In the genomic region with DNA sequence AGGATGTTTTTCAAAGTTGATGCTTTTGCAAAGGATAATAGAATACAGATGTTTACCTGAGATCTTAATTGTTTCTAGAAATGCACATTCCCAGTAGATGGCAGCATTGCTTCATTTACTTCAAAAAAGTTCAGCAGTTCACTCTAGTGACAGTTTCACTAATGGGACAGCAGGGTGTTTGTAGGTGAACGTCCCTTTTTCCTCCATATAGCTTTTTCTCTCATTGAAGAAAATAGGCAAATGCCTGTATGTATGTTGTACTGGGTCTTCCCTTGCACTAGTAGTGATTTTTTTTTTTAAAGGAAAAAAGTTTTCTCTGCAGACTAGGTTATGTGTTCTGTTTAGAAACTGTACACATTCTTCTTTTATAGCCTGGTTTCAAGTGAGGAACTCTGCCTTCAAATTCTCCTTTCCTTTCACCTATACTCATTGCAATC, we compare ENCODE assay signal across 7 cellular contexts.
DNase-seq lines count a peak whose midpoint lies in the region; ATAC-seq and TF ChIP-seq lines count a peak whose summit lies in the region.

No MANE protein-coding gene starts in this region.

- intact Hi-C loops in breast epithelium (cut with DNase I; ENCODE audit: low total_unique reads): no loop called here

- no peak overlapping the region for H3K4me3 Mint-ChIP-seq in type B pancreatic cell

- no peaks in the 10 kb centered on the region for H3K4me1 ChIP-seq in breast epithelium

- H3K27me3 Mint-ChIP-seq in type B pancreatic cell: peaks cover 2% of the 10 kb centered on the region

- H3K27ac Mint-ChIP-seq in type B pancreatic cell: no peak overlapping the region

- no peaks in the 10 kb centered on the region for H3K36me3 ChIP-seq in breast epithelium

- no peaks in the 10 kb centered on the region for H3K9me3 ChIP-seq in breast epithelium

- ATAC-seq in GM18868 (IDR thresholded peaks at IDR 0.05; ENCODE audit: unreplicated experiment) (peak; percentile 36), HG03175 (IDR thresholded peaks at IDR 0.05; ENCODE audit: unreplicated experiment) (peak; percentile 45)

- DNase-seq in DMS153 treated with DMSO at 0.1 percent for 48 hours (lab: John Stamatoyannopoulos, UW; ENCODE audit: unreplicated experiment): peak; percentile 37
- peak; percentile 58 for DNase-seq in NCI-H69 (lab: John Stamatoyannopoulos, UW)
- no peak for DNase-seq in breast epithelium (ENCODE audit: low spot score in 2 of 2)
- DNase-seq in left kidney (ENCODE audit: low read depth, low spot score): peak; percentile 85
- DNase-seq in type B pancreatic cell (ENCODE audit: extremely low spot score, unreplicated experiment): no peak

- H3K4me3 ChIP-seq in breast epithelium: no peak overlapping the region

- H3K4me1 Mint-ChIP-seq in type B pancreatic cell (ENCODE audit: unreplicated experiment): peaks cover 7% of the 10 kb centered on the region

- TF ChIP-seq CTCF in breast epithelium (IDR thresholded peaks at IDR 0.05) (peak in 2 of 3 donors; percentile 56 to 69), type B pancreatic cell (conservative IDR thresholded peaks at IDR 0.05) (peak; percentile 90)

- no peak overlapping the region for H3K27ac ChIP-seq in breast epithelium

- no peaks in the 10 kb centered on the region for H3K9me3 Mint-ChIP-seq in type B pancreatic cell

- H3K36me3 Mint-ChIP-seq in type B pancreatic cell: no peaks in the 10 kb centered on the region

- TF ChIP-seq POLR2A in breast epithelium (IDR thresholded peaks at IDR 0.05): no peak

- no peaks in the 10 kb centered on the region for H3K27me3 ChIP-seq in breast epithelium

Comparison
In these comparisons a context has a peak if more than half of its experiments do, and no peak if none do; other contexts are left out.
1. DNase-seq: peak in DMS153 treated with DMSO at 0.1 percent for 48 hours (single experiment), NCI-H69 (single experiment) and left kidney (single experiment); none in breast epithelium (0 of 2) and type B pancreatic cell (single experiment).